9 cellular contexts compared by ENCODE assay signal in the genomic region with DNA sequence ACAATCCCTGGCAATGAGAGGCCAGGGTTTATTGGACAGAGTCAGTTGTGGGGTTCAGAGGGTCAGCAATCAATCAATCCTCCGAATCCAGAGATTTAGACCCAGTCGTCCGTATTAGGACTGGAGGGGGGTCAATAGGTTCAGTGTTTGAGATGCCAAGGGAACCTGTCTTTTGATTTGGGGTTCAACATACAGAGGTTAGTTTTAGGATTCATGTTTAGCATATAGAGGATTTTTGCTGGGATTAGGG. TPM values are rescaled to one million over a fixed set of nuclear protein-coding genes. Genes with fewer than 3 reads are reported as not detected.
DNase-seq lines count a peak whose midpoint lies in the region.
"Had no signal": no experiment of that assay in that cellular context is flagged by ENCODE, and none has a peak within 500 bp of the region (broad histone marks: within the 10 kb centered on the region; RNA-seq: fewer than 3 reads in every experiment).

No MANE protein-coding gene starts in this region.

- peaks cover 7% of the 10 kb centered on the region for H3K36me3 Mint-ChIP-seq in T-helper 1 cell treated with Interleukin-12 subunit alpha and Interleukin-12 subunit beta and Interleukin-4 antibody, amounts not matched to agents 30 μg/mL and 1 μg/mL, for 36 hours (ENCODE audit: low read depth)
- H3K36me3 Mint-ChIP-seq in activated T-helper 2 cell treated with anti-CD3 and anti-CD28 coated beads, Interferon-gamma antibody, Interleukin-2, Interleukin-4, amounts not matched to agents 10 μg/mL and 5 μg/mL and 100 μg/mL, durations not matched to agents 14 hours and 24 hours and 36 hours (ENCODE audit: low read depth), result peaks cover 6% of the 10 kb centered on the region
- H3K36me3 Mint-ChIP-seq in immature natural killer cell, result peaks cover 5 to 10% (median 6%) of the 10 kb centered on the region in 3 donors

- peaks cover 23% of the 10 kb centered on the region for H3K4me1 Mint-ChIP-seq in T-helper 1 cell treated with Interleukin-12 subunit alpha and Interleukin-12 subunit beta and Interleukin-4 antibody, amounts not matched to agents 30 μg/mL and 1 μg/mL, for 36 hours (ENCODE audit: low read depth)
- peaks cover 33% of the 10 kb centered on the region for H3K4me1 Mint-ChIP-seq in activated T-helper 2 cell treated with anti-CD3 and anti-CD28 coated beads, Interferon-gamma antibody, Interleukin-2, Interleukin-4, amounts not matched to agents 10 μg/mL and 5 μg/mL and 100 μg/mL, durations not matched to agents 14 hours and 24 hours and 36 hours (ENCODE audit: low read depth)
- H3K4me1 Mint-ChIP-seq in immature natural killer cell, result peaks cover 27 to 36% of the 10 kb centered on the region in 2 donors

- peak overlapping the region; percentile 79 for H3K27ac ChIP-seq in substantia nigra (ENCODE audit: low read depth, low read length, poor library complexity, severe bottlenecking)

- no peaks in the 10 kb centered on the region for H3K9me3 Mint-ChIP-seq in T-helper 1 cell treated with Interleukin-12 subunit alpha and Interleukin-12 subunit beta and Interleukin-4 antibody, amounts not matched to agents 30 μg/mL and 1 μg/mL, for 36 hours
- H3K9me3 Mint-ChIP-seq in activated T-helper 2 cell treated with anti-CD3 and anti-CD28 coated beads, Interferon-gamma antibody, Interleukin-2, Interleukin-4, amounts not matched to agents 10 μg/mL and 5 μg/mL and 100 μg/mL, durations not matched to agents 14 hours and 24 hours and 36 hours, result no peaks in the 10 kb centered on the region
- peaks cover 0 to 2% (median 0%) of the 10 kb centered on the region in 6 donors for H3K9me3 Mint-ChIP-seq in immature natural killer cell

- DNase-seq in T-helper 1 cell (no peak), immature natural killer cell (no peak), substantia nigra (lab: John Stamatoyannopoulos, UW) (no peak), GF-D8 (lab: John Stamatoyannopoulos, UW) (no peak), NCI-H345 treated with DMSO at 0.1 percent for 48 hours (lab: John Stamatoyannopoulos, UW; ENCODE audit: unreplicated experiment) (no peak), NCI-H1092 (lab: John Stamatoyannopoulos, UW) (no peak)
- DNase-seq in activated T-helper 2 cell treated with anti-CD3 and anti-CD28 coated beads, Interferon-gamma antibody, Interleukin-2, Interleukin-4, amounts not matched to agents 10 μg/mL and 5 μg/mL and 100 μg/mL, durations not matched to agents 14 hours and 24 hours and 36 hours (ENCODE audit: low spot score), result no peak

- intact Hi-C loops in activated T-helper 2 cell treated with anti-CD3 and anti-CD28 coated beads, Interferon-gamma antibody, Interleukin-2, Interleukin-4, amounts not matched to agents 10 μg/mL and 5 μg/mL and 100 μg/mL, durations not matched to agents 14 hours and 24 hours and 36 hours (cut with micrococcal nuclease), result loop anchor here (2.0 kb wide), 1 partner anchor 788 kb away; the partner anchor contains the start of gene TTLL4

- peak overlapping the region; percentile 88 for H3K27ac Mint-ChIP-seq in T-helper 1 cell treated with Interleukin-12 subunit alpha and Interleukin-12 subunit beta and Interleukin-4 antibody, amounts not matched to agents 30 μg/mL and 1 μg/mL, for 36 hours
- H3K27ac Mint-ChIP-seq in activated T-helper 2 cell treated with anti-CD3 and anti-CD28 coated beads, Interferon-gamma antibody, Interleukin-2, Interleukin-4, amounts not matched to agents 10 μg/mL and 5 μg/mL and 100 μg/mL, durations not matched to agents 14 hours and 24 hours and 36 hours, result peak overlapping the region; percentile 91
- peak overlapping the region; percentile 80 to 95 (median 92) for H3K27ac Mint-ChIP-seq in immature natural killer cell

- H3K4me3 Mint-ChIP-seq in T-helper 1 cell treated with Interleukin-12 subunit alpha and Interleukin-12 subunit beta and Interleukin-4 antibody, amounts not matched to agents 30 μg/mL and 1 μg/mL, for 36 hours, result peak overlapping the region; percentile 93
- H3K4me3 Mint-ChIP-seq in activated T-helper 2 cell treated with anti-CD3 and anti-CD28 coated beads, Interferon-gamma antibody, Interleukin-2, Interleukin-4, amounts not matched to agents 10 μg/mL and 5 μg/mL and 100 μg/mL, durations not matched to agents 14 hours and 24 hours and 36 hours (ENCODE audit: low read depth), result peak overlapping the region; percentile 96
- H3K4me3 Mint-ChIP-seq in immature natural killer cell, result peak overlapping the region; percentile 94 to 99 (median 96)

- peaks cover 40% of the 10 kb centered on the region for H3K27me3 Mint-ChIP-seq in T-helper 1 cell treated with Interleukin-12 subunit alpha and Interleukin-12 subunit beta and Interleukin-4 antibody, amounts not matched to agents 30 μg/mL and 1 μg/mL, for 36 hours (ENCODE audit: low read depth)
- H3K27me3 Mint-ChIP-seq in activated T-helper 2 cell treated with anti-CD3 and anti-CD28 coated beads, Interferon-gamma antibody, Interleukin-2, Interleukin-4, amounts not matched to agents 10 μg/mL and 5 μg/mL and 100 μg/mL, durations not matched to agents 14 hours and 24 hours and 36 hours (ENCODE audit: low read depth), result peaks cover 39% of the 10 kb centered on the region
- H3K27me3 Mint-ChIP-seq in immature natural killer cell (ENCODE audit: low read depth in 3 of 3), result peaks cover 5 to 15% (median 12%) of the 10 kb centered on the region in 3 donors

RNA-seq across cellular contexts. Expression of gene GMPPA, which starts 0.3 kb away (rescaled TPM):
- 52.0 and 52.9 TPM in 2 replicates for total RNA-seq in activated T-helper 2 cell treated with anti-CD3 and anti-CD28 coated beads, Interferon-gamma antibody, Interleukin-2, Interleukin-4, amounts not matched to agents 10 μg/mL and 5 μg/mL and 100 μg/mL, durations not matched to agents 14 hours and 24 hours and 36 hours
- polyA plus RNA-seq in immature natural killer cell, result 10 to 100 TPM; 21.4 to 40.9 (median 37.1) TPM

RNA-seq across cellular contexts. Expression of gene ASIC4, which starts 15.3 kb away (rescaled TPM):
- total RNA-seq in activated T-helper 2 cell treated with anti-CD3 and anti-CD28 coated beads, Interferon-gamma antibody, Interleukin-2, Interleukin-4, amounts not matched to agents 10 μg/mL and 5 μg/mL and 100 μg/mL, durations not matched to agents 14 hours and 24 hours and 36 hours, result not detected in 2 replicates
- not detected for polyA plus RNA-seq in immature natural killer cell
- total RNA-seq: LHCN-M2 had no signal

RNA-seq across cellular contexts. Expression of gene CHPF, which starts 44.6 kb away (rescaled TPM):
- total RNA-seq in activated T-helper 2 cell treated with anti-CD3 and anti-CD28 coated beads, Interferon-gamma antibody, Interleukin-2, Interleukin-4, amounts not matched to agents 10 μg/mL and 5 μg/mL and 100 μg/mL, durations not matched to agents 14 hours and 24 hours and 36 hours, result 40.2 and 41.9 TPM in 2 replicates
- polyA plus RNA-seq in immature natural killer cell, result 10 to 100 TPM in 2 of 3 donors, 1 to 10 TPM in 1; 6.1 to 20.8 (median 18.6) TPM

RNA-seq across cellular contexts. Expression of gene TMEM198, which starts 44.8 kb away (rescaled TPM):
- total RNA-seq in activated T-helper 2 cell treated with anti-CD3 and anti-CD28 coated beads, Interferon-gamma antibody, Interleukin-2, Interleukin-4, amounts not matched to agents 10 μg/mL and 5 μg/mL and 100 μg/mL, durations not matched to agents 14 hours and 24 hours and 36 hours, result 3.8 and 4.9 TPM in 2 replicates
- under 1 TPM in 1 of 3 donors, not detected in 2; 0.44 TPM for polyA plus RNA-seq in immature natural killer cell
